Comparison of ENCODE assay signal across 12 cellular contexts in genomic region chr2:169036717-169037450, GRCh38. TPM values are rescaled to one million over a fixed set of nuclear protein-coding genes. Genes with fewer than 3 reads are reported as not detected.
DNase-seq lines count a peak whose midpoint lies in the region; ATAC-seq and TF ChIP-seq lines count a peak whose summit lies in the region.
"Had no signal": no experiment of that assay in that cellular context is flagged by ENCODE, and none has a peak within 500 bp of the region (broad histone marks: within the 10 kb centered on the region; RNA-seq: fewer than 3 reads in every experiment).

No MANE protein-coding gene starts in this region.

- no peak overlapping the region for H3K23ac ChIP-seq in mesendoderm (ENCODE audit: low read length)

- no peak for TF ChIP-seq EP300 in SK-N-SH (IDR thresholded peaks at IDR 0.05; ENCODE audit: borderline replicate concordance in 1 of 2, low read depth in 1 of 2, low read length in 1 of 2)

- TF ChIP-seq CTCF in lower lobe of right lung (IDR thresholded peaks at IDR 0.05) = no peak
- TF ChIP-seq CTCF in SK-N-SH (IDR thresholded peaks at IDR 0.05) = no peak

- H3K4me3 ChIP-seq in lower lobe of right lung (no peak overlapping the region), mesendoderm (ENCODE audit: low read length) (no peak overlapping the region), SK-N-SH (ENCODE audit: low read depth in 2 of 2, low read length in 1 of 2) (no peak overlapping the region)
- H3K4me3 ChIP-seq: heart left ventricle, uterus had no signal

- no CpG with 5 or more reads among the region's 4 CpGs for WGBS in mesendoderm (ENCODE audit: extremely low coverage, insufficient coverage, low lambda C conversion rate)
- 48% methylated on average over 4 of the region's 4 CpGs for WGBS in SK-N-SH (ENCODE audit: low lambda C conversion rate)

- H3K36me3 ChIP-seq in lower lobe of right lung (no peaks in the 10 kb centered on the region), mesendoderm (ENCODE audit: control insufficient read depth, insufficient read depth, low read length) (no peaks in the 10 kb centered on the region), SK-N-SH (replicated peaks in 1 of 2; ENCODE audit: control insufficient read depth in 1 of 2, insufficient read depth in 2 of 2, low read length in 1 of 2) (no peaks in the 10 kb centered on the region)
- H3K36me3 ChIP-seq: heart left ventricle, uterus had no signal

- H3K79me1 ChIP-seq in mesendoderm (ENCODE audit: low read length) = no peaks in the 10 kb centered on the region

- peak; percentile 73 for ATAC-seq in GM18909 (IDR thresholded peaks at IDR 0.05; ENCODE audit: poor library complexity, unreplicated experiment)
- peak; percentile 61 for ATAC-seq in HG02588 (IDR thresholded peaks at IDR 0.05; ENCODE audit: unreplicated experiment)
- ATAC-seq in HG03521 (IDR thresholded peaks at IDR 0.05; ENCODE audit: unreplicated experiment) = peak; percentile 41
- ATAC-seq in lower lobe of right lung = peak; percentile 63 to 77

- H3K9ac ChIP-seq in mesendoderm (ENCODE audit: low read length) = no peak overlapping the region
- no peak overlapping the region for H3K9ac ChIP-seq in SK-N-SH

- no peaks in the 10 kb centered on the region for H3K27me3 ChIP-seq in lower lobe of right lung (ENCODE audit: low read depth)
- no peaks in the 10 kb centered on the region for H3K27me3 ChIP-seq in mesendoderm (ENCODE audit: insufficient read depth, low read length, poor library complexity)
- H3K27me3 ChIP-seq in SK-N-SH (ENCODE audit: insufficient read depth) = no peaks in the 10 kb centered on the region
- H3K27me3 ChIP-seq: heart left ventricle, uterus had no signal

- intact Hi-C loops in lower lobe of right lung (cut with DNase I) = no loop called here

- no peak overlapping the region for H3K4me2 ChIP-seq in mesendoderm (ENCODE audit: low read length)
- no peak overlapping the region for H3K4me2 ChIP-seq in SK-N-SH

- H2BK15ac ChIP-seq in mesendoderm (replicated peaks; ENCODE audit: low read depth) = no peak overlapping the region

- H3K9me3 ChIP-seq in lower lobe of right lung = no peaks in the 10 kb centered on the region
- no peaks in the 10 kb centered on the region for H3K9me3 ChIP-seq in SK-N-SH
- H3K9me3 ChIP-seq: uterus had no signal

- no peak overlapping the region for H2AK5ac ChIP-seq in mesendoderm (ENCODE audit: low read length)

- H2BK120ac ChIP-seq in mesendoderm (ENCODE audit: low read depth, low read length) = no peak overlapping the region

- H3K9me2 ChIP-seq in SK-N-SH = no peaks in the 10 kb centered on the region

- no peak overlapping the region for H3K4ac ChIP-seq in mesendoderm (ENCODE audit: low read depth, low read length)

- no peak overlapping the region for H3K18ac ChIP-seq in mesendoderm (ENCODE audit: low read length)

- H3K4me1 ChIP-seq in lower lobe of right lung = peaks cover 3% of the 10 kb centered on the region
- peaks cover 4% of the 10 kb centered on the region for H3K4me1 ChIP-seq in mesendoderm (ENCODE audit: control insufficient read depth, low read depth, low read length)
- H3K4me1 ChIP-seq in SK-N-SH (ENCODE audit: control insufficient read depth in 1 of 2, insufficient read depth in 2 of 2, low read depth in 1 of 2, low read length in 1 of 2) = no peaks in the 10 kb centered on the region
- H3K4me1 ChIP-seq: uterus had no signal

- no peak overlapping the region for H2AFZ ChIP-seq in SK-N-SH (ENCODE audit: low read depth)

- H2BK5ac ChIP-seq in mesendoderm (ENCODE audit: low read length) = no peak overlapping the region

- H3K79me2 ChIP-seq in mesendoderm (ENCODE audit: control insufficient read depth, insufficient read depth, low read length) (no peaks in the 10 kb centered on the region), SK-N-SH (ENCODE audit: insufficient read depth) (no peaks in the 10 kb centered on the region)

- no peak overlapping the region for H4K5ac ChIP-seq in mesendoderm (ENCODE audit: low read length)

- H3K56ac ChIP-seq in mesendoderm (ENCODE audit: low read length) = no peak overlapping the region

- POLR2A ChIA-PET in SK-N-SH (lab: Yijun Ruan, JAX) = no interaction called here

- no peaks in the 10 kb centered on the region for H3F3A ChIP-seq in SK-N-SH (replicated peaks; ENCODE audit: insufficient read depth)

- H4K20me1 ChIP-seq in SK-N-SH (ENCODE audit: insufficient read depth) = no peaks in the 10 kb centered on the region

- CTCF ChIA-PET in SK-N-SH (lab: Yijun Ruan, JAX) = no interaction called here

- DNase-seq in lower lobe of right lung (no peak), occipital lobe (lab: John Stamatoyannopoulos, UW) (no peak), mesendoderm (no peak), SK-N-SH (no peak), Ammon's horn (ENCODE audit: low spot score) (no peak)
- DNase-seq: heart left ventricle, midbrain, NCI-H187 treated with DMSO at 0.1 percent for 48 hours, uterus had no signal

- no peak overlapping the region for H3K27ac ChIP-seq in lower lobe of right lung
- H3K27ac ChIP-seq in mesendoderm (ENCODE audit: low read depth, low read length) = no peak overlapping the region
- no peak overlapping the region for H3K27ac ChIP-seq in SK-N-SH (ENCODE audit: low read depth in 2 of 2, low read length in 1 of 2)
- H3K27ac ChIP-seq: heart left ventricle, uterus had no signal

- no peak for TF ChIP-seq RAD21 in SK-N-SH (IDR thresholded peaks at IDR 0.05; ENCODE audit: low read length)

- no peak overlapping the region for H4K8ac ChIP-seq in mesendoderm (ENCODE audit: low read depth, low read length)

TF ChIP-seq in SK-N-SH, 30 proteins besides CTCF, POLR2A, EP300 and RAD21:
- TF ChIP-seq RCOR1 (IDR thresholded peaks at IDR 0.05; ENCODE audit: low read length) = no peak
- TF ChIP-seq RFX5 (IDR thresholded peaks at IDR 0.05; ENCODE audit: low read length) = no peak
- TF ChIP-seq TCF12 (IDR thresholded peaks at IDR 0.05) = no peak
- no peak for TF ChIP-seq SMC3 (IDR thresholded peaks at IDR 0.05; ENCODE audit: low read depth, low read length)
- no peak for TF ChIP-seq TEAD4 (IDR thresholded peaks at IDR 0.05; ENCODE audit: borderline replicate concordance, insufficient read depth)
- no peak for TF ChIP-seq MXI1 (IDR thresholded peaks at IDR 0.05; ENCODE audit: low read depth, low read length)
- TF ChIP-seq, protein P1, sequence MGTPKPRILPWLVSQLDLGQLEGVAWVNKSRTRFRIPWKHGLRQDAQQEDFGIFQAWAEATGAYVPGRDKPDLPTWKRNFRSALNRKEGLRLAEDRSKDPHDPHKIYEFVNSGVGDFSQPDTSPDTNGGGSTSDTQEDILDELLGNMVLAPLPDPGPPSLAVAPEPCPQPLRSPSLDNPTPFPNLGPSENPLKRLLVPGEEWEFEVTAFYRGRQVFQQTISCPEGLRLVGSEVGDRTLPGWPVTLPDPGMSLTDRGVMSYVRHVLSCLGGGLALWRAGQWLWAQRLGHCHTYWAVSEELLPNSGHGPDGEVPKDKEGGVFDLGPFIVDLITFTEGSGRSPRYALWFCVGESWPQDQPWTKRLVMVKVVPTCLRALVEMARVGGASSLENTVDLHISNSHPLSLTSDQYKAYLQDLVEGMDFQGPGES (IDR thresholded peaks at IDR 0.05; ENCODE audit: low read depth, low read length) = no peak
- TF ChIP-seq NFIC (IDR thresholded peaks at IDR 0.05; ENCODE audit: borderline replicate concordance) = no peak
- TF ChIP-seq ZBTB33 (IDR thresholded peaks at IDR 0.05; ENCODE audit: borderline replicate concordance, low read depth) = no peak

RNA-seq across cellular contexts. Expression of gene ABCB11, which starts 5.8 kb away (rescaled TPM):
- total RNA-seq in lower lobe of right lung (0.32 TPM), occipital lobe (0.16 TPM)
- polyA plus RNA-seq in mesendoderm (2013, experiment 1 of 2) = 0.03 TPM
- 0.03 TPM for polyA plus RNA-seq in mesendoderm (2013, experiment 2 of 2)
- polyA plus RNA-seq in SK-N-SH (2012; rRNA removed) = not detected in 2 replicates
- polyA plus RNA-seq in SK-N-SH (2012; cell fraction: cytosol; rRNA removed) = not detected in 2 replicates
- not detected in 2 replicates for polyA plus RNA-seq in SK-N-SH (2012; cell fraction: nucleus; rRNA removed)

RNA-seq across cellular contexts. Expression of gene DHRS9, which starts 32.5 kb away (rescaled TPM):
- total RNA-seq in lower lobe of right lung = 6.1 TPM
- 0.94 TPM for total RNA-seq in occipital lobe
- polyA plus RNA-seq in mesendoderm (2013, experiment 1 of 2) = not detected
- not detected for polyA plus RNA-seq in mesendoderm (2013, experiment 2 of 2)
- polyA plus RNA-seq in SK-N-SH (2012; rRNA removed) = not detected in 2 replicates
- polyA plus RNA-seq in SK-N-SH (2012; cell fraction: cytosol; rRNA removed) = not detected in 2 replicates
- not detected in 2 replicates for polyA plus RNA-seq in SK-N-SH (2012; cell fraction: nucleus; rRNA removed)
